8 cellular contexts compared by ENCODE assay signal in genomic region chr9:77433675-77434445, GRCh38.
DNase-seq lines count a peak whose midpoint lies in the region; ATAC-seq and TF ChIP-seq lines count a peak whose summit lies in the region.

No MANE protein-coding gene starts in this region.

- H3K27ac ChIP-seq in fibroblast of lung (ENCODE audit: insufficient read depth, low read length) (no peak overlapping the region), tibial artery (no peak overlapping the region)

- no peak overlapping the region for H3K4me2 ChIP-seq in fibroblast of lung (ENCODE audit: extremely low read depth, insufficient read depth, low read length)

- TF ChIP-seq CTCF in BJ (IDR thresholded peaks at IDR 0.05; ENCODE audit: insufficient read depth, low read depth, low read length) = peak; percentile 100
- peak; percentile 100 for TF ChIP-seq CTCF in fibroblast of lung (conservative IDR thresholded peaks at IDR 0.05 in 1 of 2, IDR thresholded peaks at IDR 0.05 in 1 of 2; ENCODE audit: low read depth in 1 of 2, low read length in 2 of 2)
- TF ChIP-seq CTCF in nephron progenitor cell (IDR thresholded peaks at IDR 0.05) = peak; percentile 99
- TF ChIP-seq CTCF in tibial artery (IDR thresholded peaks at IDR 0.05) = peak; percentile 75 to 94

- H2AFZ ChIP-seq in fibroblast of lung (ENCODE audit: low read length) = no peak overlapping the region

- intact Hi-C loops in tibial artery (cut with DNase I; ENCODE audit: low total_unique reads) = loop anchor here (5.0 kb wide), 1 partner anchor 603 kb away; no protein-coding TSS in a partner anchor

- H3K9me3 ChIP-seq in fibroblast of lung (ENCODE audit: control insufficient read depth, insufficient read depth, low read depth, low read length) = no peaks in the 10 kb centered on the region
- no peaks in the 10 kb centered on the region for H3K9me3 ChIP-seq in tibial artery

- no peak overlapping the region for H3K4me3 ChIP-seq in BJ (ENCODE audit: low read depth, low read length)
- H3K4me3 ChIP-seq in fibroblast of lung (replicated peaks in 1 of 4; ENCODE audit: control extremely low read depth in 1 of 4, insufficient read depth in 1 of 4, low read depth in 3 of 4, low read length in 4 of 4) = no peak overlapping the region
- no peak overlapping the region for H3K4me3 ChIP-seq in tibial artery

- H3K27me3 ChIP-seq in BJ (ENCODE audit: control insufficient read depth, insufficient read depth, low read length) (peaks cover 2% of the 10 kb centered on the region; the same call in 1 of the 2 replicates), fibroblast of lung (ENCODE audit: control insufficient read depth, insufficient read depth, low read length) (no peaks in the 10 kb centered on the region), tibial artery (no peaks in the 10 kb centered on the region)

- H3K9ac ChIP-seq in fibroblast of lung (ENCODE audit: insufficient read depth, low read length) = no peak overlapping the region

- H3K27ac Mint-ChIP-seq in nephron progenitor cell = no peak overlapping the region

- H3K27me3 Mint-ChIP-seq in nephron progenitor cell (ENCODE audit: low read depth, poor library complexity) = peaks cover under 1% of the 10 kb centered on the region

- DNase-seq in BJ (ENCODE audit: low read depth) = no peak
- peak; percentile 62 for DNase-seq in NCI-H460 (ENCODE audit: extremely low read depth, low read depth)
- DNase-seq in activated CD8-positive, alpha-beta memory T cell treated with anti-CD3 and anti-CD28 coated beads, Interleukin-2, amount 50 U/mL, for 48 hours = peak; percentile 68
- peak; percentile 69 to 80 for DNase-seq in fibroblast of lung (ENCODE audit: low read depth in 2 of 2)
- DNase-seq in nephron progenitor cell = peak; percentile 56
- peak in 1 of 2 donors; percentile 60 for DNase-seq in tibial artery

- no peaks in the 10 kb centered on the region for H4K20me1 ChIP-seq in fibroblast of lung (ENCODE audit: control insufficient read depth, extremely low read depth, insufficient read depth, low read length)

- CTCF ChIA-PET in BJ (lab: Yijun Ruan, JAX) = interaction anchor here (0.6 to 7.0 kb wide), 34 partner anchors 8 to 781 kb away, joined by 3 to 91 read pairs (median 4); no protein-coding TSS in a partner anchor

- H3K36me3 ChIP-seq in BJ (ENCODE audit: control insufficient read depth, insufficient read depth, low read length) (no peaks in the 10 kb centered on the region), fibroblast of lung (ENCODE audit: control insufficient read depth, insufficient read depth, low read length) (no peaks in the 10 kb centered on the region), tibial artery (no peaks in the 10 kb centered on the region)

- no peaks in the 10 kb centered on the region for H3K9me3 Mint-ChIP-seq in nephron progenitor cell

- H3K4me1 ChIP-seq in fibroblast of lung (ENCODE audit: control insufficient read depth, extremely low read depth, insufficient read depth, low read length) = no peaks in the 10 kb centered on the region
- no peaks in the 10 kb centered on the region for H3K4me1 ChIP-seq in tibial artery

- H3K36me3 Mint-ChIP-seq in nephron progenitor cell (ENCODE audit: low read depth) = no peaks in the 10 kb centered on the region

- H3K4me3 Mint-ChIP-seq in nephron progenitor cell = no peak overlapping the region

- H3K79me2 ChIP-seq in fibroblast of lung (ENCODE audit: control insufficient read depth, insufficient read depth, low read length) = no peaks in the 10 kb centered on the region

- POLR2A ChIA-PET in BJ (lab: Charles Lee) = no interaction called here

- ATAC-seq in GM18861 (IDR thresholded peaks at IDR 0.05; ENCODE audit: unreplicated experiment) (peak; percentile 89), HG03108 (IDR thresholded peaks at IDR 0.05; ENCODE audit: unreplicated experiment) (peak; percentile 79)

- peaks cover 11% of the 10 kb centered on the region for H3K4me1 Mint-ChIP-seq in nephron progenitor cell
